In the genomic region with DNA sequence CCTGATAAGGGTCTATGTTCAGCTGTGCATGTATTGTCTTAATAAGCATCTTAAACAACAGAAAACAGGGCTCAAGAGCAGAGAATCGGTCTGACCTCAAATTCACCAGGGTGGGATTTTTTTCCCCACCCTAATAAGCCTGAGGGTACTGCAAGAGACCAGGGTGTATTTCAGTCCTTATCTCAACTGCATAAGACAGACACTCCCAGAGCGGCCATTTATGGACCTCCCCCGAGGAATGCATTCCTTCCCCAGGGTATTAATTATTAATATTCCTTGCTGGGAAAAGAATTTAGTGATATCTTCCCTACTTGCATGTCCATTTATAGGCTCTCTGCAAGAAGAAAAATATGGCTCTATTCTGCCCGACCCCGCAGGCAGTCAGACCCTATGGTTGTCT, we compare ENCODE assay signal across 2 cellular contexts. TPM values are rescaled to one million over a fixed set of nuclear protein-coding genes. Genes with fewer than 3 reads are reported as not detected.
"Had no signal": no experiment of that assay in that cellular context is flagged by ENCODE, and none has a peak within 500 bp of the region (broad histone marks: within the 10 kb centered on the region; RNA-seq: fewer than 3 reads in every experiment).

No MANE protein-coding gene starts in this region.

RNA-seq across cellular contexts. Expression of gene CCDC170, which starts 25.2 kb away (rescaled TPM):
- total RNA-seq: GM23338, H4 had no signal
